18 cellular contexts compared by ENCODE assay signal in the genomic region with DNA sequence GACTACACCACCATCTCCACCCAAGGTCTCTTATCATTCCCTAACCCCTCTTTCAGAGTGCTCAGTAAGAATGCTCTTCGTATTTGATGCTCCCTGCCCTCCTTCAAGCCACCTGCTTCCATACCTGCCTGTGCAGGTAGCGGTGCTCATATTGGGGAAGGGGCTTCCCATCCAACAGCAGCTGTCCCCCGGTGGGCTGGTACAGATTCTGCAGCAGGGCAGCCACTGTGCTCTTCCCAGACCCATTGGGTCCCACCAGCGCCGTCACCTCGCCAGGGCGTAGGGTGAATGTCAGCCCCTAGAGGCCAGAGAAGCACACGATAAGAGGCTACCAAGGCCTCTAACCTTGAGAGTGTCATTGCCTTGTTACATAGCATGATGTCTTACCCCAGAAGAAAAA. TPM values are rescaled to one million over a fixed set of nuclear protein-coding genes. Genes with fewer than 3 reads are reported as not detected.
DNase-seq lines count a peak whose midpoint lies in the region; ATAC-seq and TF ChIP-seq lines count a peak whose summit lies in the region.
"Had no signal": no experiment of that assay in that cellular context is flagged by ENCODE, and none has a peak within 500 bp of the region (broad histone marks: within the 10 kb centered on the region; RNA-seq: fewer than 3 reads in every experiment).

No MANE protein-coding gene starts in this region.

- H4K20me1 ChIP-seq in OCI-LY7 (ENCODE audit: insufficient read depth, low read length), result no peaks in the 10 kb centered on the region

- H3K4me1 Mint-ChIP-seq in activated naive CD4-positive, alpha-beta T cell treated with anti-CD3 and anti-CD28 coated beads, Interleukin-2, amount 50 U/mL, for 24 hours, result peaks cover 78% of the 10 kb centered on the region
- peaks cover 89% of the 10 kb centered on the region for H3K4me1 Mint-ChIP-seq in activated B cell treated with CpG ODN at 0.5 μM for 24 hours
- H3K4me1 Mint-ChIP-seq in endodermal cell, result peaks cover 10% of the 10 kb centered on the region

- H3K27me3 ChIP-seq in endodermal cell (ENCODE audit: control insufficient read depth, insufficient read depth, low read length, poor library complexity, severe bottlenecking) (peaks cover 98% of the 10 kb centered on the region), stomach smooth muscle (ENCODE audit: control insufficient read depth in 1 of 2, insufficient read depth in 2 of 2, low read length in 2 of 2) (no peaks in the 10 kb centered on the region)
- H3K27me3 ChIP-seq: colonic mucosa had no signal

- WGBS in endodermal cell (ENCODE audit: insufficient coverage in 1 of 2, insufficient read length in 1 of 2), 2 experiments, result 86% methylated on average over 8 of the region's 8 CpGs; no CpG with 5 or more reads in 1 of the 2 experiments

- H3K9ac ChIP-seq in endodermal cell (ENCODE audit: extremely low read depth, low read length, poor library complexity, severe bottlenecking) (no peak overlapping the region), stomach smooth muscle (ENCODE audit: low read length in 2 of 2) (no peak overlapping the region)
- H3K9ac ChIP-seq: GM23248 had no signal

- no peak for TF ChIP-seq CTCF in activated B cell treated with CpG ODN at 0.5 μM for 24 hours (IDR thresholded peaks at IDR 0.05)
- peak; percentile 33 for TF ChIP-seq CTCF in endodermal cell (conservative IDR thresholded peaks at IDR 0.05)
- no peak for TF ChIP-seq CTCF in OCI-LY7 (conservative IDR thresholded peaks at IDR 0.05; ENCODE audit: low read length)

- no peaks in the 10 kb centered on the region for H3K36me3 ChIP-seq in endodermal cell (ENCODE audit: control insufficient read depth, insufficient read depth, low read length)
- H3K36me3 ChIP-seq in stomach smooth muscle (ENCODE audit: control insufficient read depth in 2 of 2, insufficient read depth in 2 of 2, low read length in 2 of 2), result peaks cover 47% of the 10 kb centered on the region in 2 donors
- peaks cover 70% of the 10 kb centered on the region for H3K36me3 ChIP-seq in OCI-LY7 (ENCODE audit: insufficient read depth, low read length)

- intact Hi-C loops in activated B cell treated with CpG ODN at 0.5 μM for 24 hours (cut with micrococcal nuclease), result no loop called here
- intact Hi-C loops in OCI-LY7 (cut with micrococcal nuclease; ENCODE audit: unreplicated experiment), result no loop called here

- no peak overlapping the region for H3K4me2 ChIP-seq in OCI-LY7 (ENCODE audit: low read length)

- H3K4me3 ChIP-seq in endodermal cell (ENCODE audit: low read length) (no peak overlapping the region), stomach smooth muscle (ENCODE audit: low read length in 2 of 2) (no peak overlapping the region), OCI-LY7 (ENCODE audit: low read depth, low read length, poor library complexity, severe bottlenecking) (no peak overlapping the region)
- H3K4me3 ChIP-seq: colonic mucosa, GM23248 had no signal

- peak overlapping the region; percentile 99 for H3K4me3 Mint-ChIP-seq in activated naive CD4-positive, alpha-beta T cell treated with anti-CD3 and anti-CD28 coated beads, Interleukin-2, amount 50 U/mL, for 24 hours
- H3K4me3 Mint-ChIP-seq in activated B cell treated with CpG ODN at 0.5 μM for 24 hours (peak overlapping the region; percentile 99), endodermal cell (no peak overlapping the region)

- ATAC-seq in activated B cell treated with CpG ODN at 0.5 μM for 24 hours (ENCODE audit: low read depth), result no peak
- ATAC-seq: left cardiac atrium, sciatic nerve had no signal

- peaks cover 73% of the 10 kb centered on the region for H3K36me3 Mint-ChIP-seq in activated naive CD4-positive, alpha-beta T cell treated with anti-CD3 and anti-CD28 coated beads, Interleukin-2, amount 50 U/mL, for 24 hours
- H3K36me3 Mint-ChIP-seq in activated B cell treated with CpG ODN at 0.5 μM for 24 hours (ENCODE audit: low read depth) (peaks cover 97% of the 10 kb centered on the region), endodermal cell (ENCODE audit: low read depth) (no peaks in the 10 kb centered on the region)

- H3K27ac ChIP-seq in endodermal cell (ENCODE audit: low read depth, low read length) (no peak overlapping the region), stomach smooth muscle (ENCODE audit: low read length) (peak overlapping the region; percentile 18), OCI-LY7 (ENCODE audit: low read depth, low read length, poor library complexity, severe bottlenecking) (no peak overlapping the region)
- H3K27ac ChIP-seq: colonic mucosa, GM23248 had no signal

- H3K79me2 ChIP-seq in OCI-LY7 (ENCODE audit: insufficient read depth, low read depth, low read length), result peaks cover 47% of the 10 kb centered on the region

- H3K4me1 ChIP-seq in endodermal cell (ENCODE audit: control insufficient read depth, insufficient read depth, low read length) (peaks cover 4% of the 10 kb centered on the region), stomach smooth muscle (ENCODE audit: control insufficient read depth, insufficient read depth, low read length) (peaks cover 36% of the 10 kb centered on the region), OCI-LY7 (ENCODE audit: insufficient read depth, low read length, poor library complexity, severe bottlenecking) (peaks cover 49% of the 10 kb centered on the region)

- no TSS peak for BruUV-seq in OCI-LY7 (replicated peaks; lab: Mats Ljungman, UMichigan)

- no peaks in the 10 kb centered on the region for H3K9me3 ChIP-seq in endodermal cell (ENCODE audit: control insufficient read depth, low read length)
- no peaks in the 10 kb centered on the region for H3K9me3 ChIP-seq in stomach smooth muscle (ENCODE audit: control insufficient read depth in 2 of 2, low read length in 2 of 2)
- H3K9me3 ChIP-seq in OCI-LY7 (ENCODE audit: low read length), result no peaks in the 10 kb centered on the region
- H3K9me3 ChIP-seq: colonic mucosa had no signal

- H2AFZ ChIP-seq in OCI-LY7 (ENCODE audit: low read length), result no peak overlapping the region
- H2AFZ ChIP-seq: GM23248 had no signal

- no peaks in the 10 kb centered on the region for H3K9me2 ChIP-seq in OCI-LY7 (ENCODE audit: insufficient read depth, low read length)

- POLR2A ChIA-PET in activated B cell treated with CpG ODN at 0.5 μM for 24 hours (lab: Charles Lee) (interaction anchor here (2.1 to 11.9 kb wide), 3 partner anchors 10 to 28 kb away, joined by 9 to 904 read pairs (median 23); a partner anchor contains a TSS), OCI-LY7 (lab: Charles Lee) (no interaction called here)

- H3K27ac Mint-ChIP-seq in activated naive CD4-positive, alpha-beta T cell treated with anti-CD3 and anti-CD28 coated beads, Interleukin-2, amount 50 U/mL, for 24 hours, result peak overlapping the region; percentile 85
- H3K27ac Mint-ChIP-seq in activated B cell treated with CpG ODN at 0.5 μM for 24 hours (peak overlapping the region; percentile 100), endodermal cell (no peak overlapping the region)

- no peak for DNase-seq in activated naive CD4-positive, alpha-beta T cell treated with anti-CD3 and anti-CD28 coated beads, Interleukin-2, amount 50 U/mL, for 16 hours
- DNase-seq in activated B cell treated with CpG ODN at 0.5 μM for 24 hours, result no peak
- no peak for DNase-seq in endodermal cell
- no peak for DNase-seq in glomerular visceral epithelial cell (ENCODE audit: extremely low spot score)
- DNase-seq in OCI-LY7 (ENCODE audit: low spot score), result no peak
- DNase-seq in NCI-H774 (lab: John Stamatoyannopoulos, UW), result no peak
- DNase-seq: Calu3; colonic mucosa; foreskin melanocyte; GM23248; left cardiac atrium; NCI-H345; nucleus accumbens; stimulated activated CD4-positive, alpha-beta T cell treated with anti-CD3 and anti-CD28 coated beads, Interleukin-1b, Interleukin-23, amount 100 ng/mL, for 48 hours had no signal

- H3K27me3 Mint-ChIP-seq in activated naive CD4-positive, alpha-beta T cell treated with anti-CD3 and anti-CD28 coated beads, Interleukin-2, amount 50 U/mL, for 24 hours, result no peaks in the 10 kb centered on the region
- H3K27me3 Mint-ChIP-seq in activated B cell treated with CpG ODN at 0.5 μM for 24 hours, result no peaks in the 10 kb centered on the region
- H3K27me3 Mint-ChIP-seq in endodermal cell (ENCODE audit: insufficient read depth), result peaks cover 91% of the 10 kb centered on the region

- no peaks in the 10 kb centered on the region for H3K9me3 Mint-ChIP-seq in activated naive CD4-positive, alpha-beta T cell treated with anti-CD3 and anti-CD28 coated beads, Interleukin-2, amount 50 U/mL, for 24 hours
- H3K9me3 Mint-ChIP-seq in activated B cell treated with CpG ODN at 0.5 μM for 24 hours (no peaks in the 10 kb centered on the region), endodermal cell (no peaks in the 10 kb centered on the region)

- CTCF ChIA-PET in activated B cell treated with CpG ODN at 0.5 μM for 24 hours (lab: Charles Lee) (interaction anchor here (4.2 kb wide), 1 partner anchor 20 kb away, joined by 29 read pairs; no protein-coding TSS in a partner anchor), OCI-LY7 (lab: Charles Lee; ENCODE audit: unreplicated experiment) (no interaction called here)

RNA-seq across cellular contexts. Expression of a gene that starts 3.9 kb away (rescaled TPM):
- 182 and 194 TPM in 2 replicates for total RNA-seq in activated B cell treated with CpG ODN at 0.5 μM for 24 hours
- total RNA-seq in endodermal cell, result 1 to 10 TPM in 1 of 2 donors, under 1 TPM in 1; 0.93 to 3.1 TPM
- 0.64 TPM for polyA plus RNA-seq in endodermal cell (2013, experiment 1 of 2)
- 0.50 TPM for polyA plus RNA-seq in endodermal cell (2013, experiment 2 of 2)
- total RNA-seq in OCI-LY7 (2014; rRNA removed; shearing (Covaris generic)), result 142 and 164 TPM in 2 replicates
- 194 and 216 TPM in 2 replicates for total RNA-seq in OCI-LY7 (2022)

RNA-seq across cellular contexts. Expression of a gene that starts 5.7 kb away (rescaled TPM):
- 148 and 151 TPM in 2 replicates for total RNA-seq in activated B cell treated with CpG ODN at 0.5 μM for 24 hours
- 1 to 10 TPM; 2.0 to 2.6 TPM for total RNA-seq in endodermal cell
- 1.3 TPM for polyA plus RNA-seq in endodermal cell (2013, experiment 1 of 2)
- 1.2 TPM for polyA plus RNA-seq in endodermal cell (2013, experiment 2 of 2)
- 62.1 and 85.9 TPM in 2 replicates for total RNA-seq in OCI-LY7 (2014; rRNA removed; shearing (Covaris generic))
- total RNA-seq in OCI-LY7 (2022), result 66.3 and 75.0 TPM in 2 replicates

RNA-seq across cellular contexts. Expression of a gene that starts 6.2 kb away (rescaled TPM):
- total RNA-seq in activated B cell treated with CpG ODN at 0.5 μM for 24 hours (198 and 223 TPM in 2 replicates), endodermal cell (not detected), OCI-LY7 (2022) (193 and 207 TPM in 2 replicates)
- polyA plus RNA-seq in endodermal cell (2013, experiment 1 of 2), result not detected
- not detected for polyA plus RNA-seq in endodermal cell (2013, experiment 2 of 2)
- total RNA-seq in OCI-LY7 (2014; rRNA removed; shearing (Covaris generic)), result 149 and 158 TPM in 2 replicates

RNA-seq across cellular contexts. Expression of a gene that starts 9.3 kb away (rescaled TPM):
- 141 and 172 TPM in 2 replicates for total RNA-seq in activated B cell treated with CpG ODN at 0.5 μM for 24 hours
- 1 to 10 TPM; 3.4 to 6.6 TPM for total RNA-seq in endodermal cell
- polyA plus RNA-seq in endodermal cell (2013, experiment 1 of 2), result 2.6 TPM
- 1.0 TPM for polyA plus RNA-seq in endodermal cell (2013, experiment 2 of 2)
- 90.9 and 96.4 TPM in 2 replicates for total RNA-seq in OCI-LY7 (2014; rRNA removed; shearing (Covaris generic))
- total RNA-seq in OCI-LY7 (2022), result 108 and 132 TPM in 2 replicates

RNA-seq across cellular contexts. Expression of a gene that starts 31.0 kb away (rescaled TPM):
- total RNA-seq in activated B cell treated with CpG ODN at 0.5 μM for 24 hours (95.6 and 101 TPM in 2 replicates), endodermal cell (not detected), OCI-LY7 (2022) (57.1 and 69.3 TPM in 2 replicates)
- polyA plus RNA-seq in endodermal cell (2013, experiment 1 of 2), result not detected
- polyA plus RNA-seq in endodermal cell (2013, experiment 2 of 2), result not detected
- total RNA-seq in OCI-LY7 (2014; rRNA removed; shearing (Covaris generic)), result 46.5 and 48.1 TPM in 2 replicates
- total RNA-seq: GM23248, temporal lobe had no signal
- polyA plus RNA-seq: GM23248 had no signal

Comparison
In these comparisons a context has a peak if more than half of its experiments do, and no peak if none do; other contexts are left out.
1. RNA of a gene that starts 3.9 kb away (total RNA-seq): 142 to 216 TPM in OCI-LY7 and 182 to 194 TPM in activated B cell treated with CpG ODN at 0.5 μM for 24 hours; 0.93 to 3.1 TPM in endodermal cell; every median in the first group is over 10 times any median in the second.
2. RNA of a gene that starts 5.7 kb away (total RNA-seq): 148 to 151 TPM in activated B cell treated with CpG ODN at 0.5 μM for 24 hours and 62.1 to 85.9 TPM in OCI-LY7; 2.0 to 2.6 TPM in endodermal cell; every median in the first group is over 10 times any median in the second.
3. RNA of a gene that starts 6.2 kb away (total RNA-seq): 198 to 223 TPM in activated B cell treated with CpG ODN at 0.5 μM for 24 hours and 149 to 207 TPM in OCI-LY7; not detected in endodermal cell; every median in the first group is over 100 times any median in the second.